In the genomic region with DNA sequence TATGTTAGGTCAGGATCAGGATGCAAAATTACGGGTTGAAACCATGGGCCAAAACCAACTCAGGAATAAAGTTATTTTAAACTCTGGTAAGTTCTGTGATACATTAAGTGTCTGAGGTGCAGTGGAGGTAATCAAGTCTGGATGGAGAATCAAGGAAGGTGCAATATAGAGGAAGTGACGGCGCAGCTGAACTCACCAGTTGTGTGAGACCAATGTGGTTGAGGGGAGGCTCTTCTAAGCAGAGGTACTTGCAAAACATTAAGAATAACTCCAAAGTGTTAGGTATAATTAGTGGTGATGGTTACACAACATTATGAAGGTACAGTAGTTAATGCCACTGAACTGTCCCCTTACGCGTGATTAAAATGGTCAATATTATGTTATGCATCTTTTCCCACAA, we compare ENCODE assay signal across 14 cellular contexts. TPM values are rescaled to one million over a fixed set of nuclear protein-coding genes. Genes with fewer than 3 reads are reported as not detected.
A peak's percentile ranks its signal among the peaks of the same experiment; 100 is the strongest.
DNase-seq lines count a peak whose midpoint lies in the region; ATAC-seq, FAIRE-seq and TF ChIP-seq lines count a peak whose summit lies in the region.
"Had no signal": no experiment of that assay in that cellular context is flagged by ENCODE, and none has a peak within 500 bp of the region (broad histone marks: within the 10 kb centered on the region; RNA-seq: fewer than 3 reads in every experiment).

No MANE protein-coding gene starts in this region.

- peak overlapping the region; percentile 65 for H3K4me3 Mint-ChIP-seq in activated CD8-positive, alpha-beta memory T cell treated with anti-CD3 and anti-CD28 coated beads, Interleukin-2, amount 10 ng/mL, durations not matched to agents 7 days and 5 days
- peak overlapping the region; percentile 80 to 84 for H3K4me3 Mint-ChIP-seq in effector memory CD8-positive, alpha-beta T cell

- BruUV-seq in HepG2 (replicated peaks; lab: Mats Ljungman, UMichigan) = no TSS peak

- peak; percentile 38 for ATAC-seq in activated CD8-positive, alpha-beta memory T cell treated with anti-CD3 and anti-CD28 coated beads, Interleukin-2, amount 10 ng/mL, durations not matched to agents 7 days and 5 days
- ATAC-seq in effector memory CD8-positive, alpha-beta T cell (replicated peaks) = peak; percentile 65
- ATAC-seq in HepG2 = no peak

- TF ChIP-seq RAD21 in HepG2 (CRISPR knock-in tag; IDR thresholded peaks at IDR 0.05) = no peak

- 87 to 90% (median 88%) methylated on average over 5 of the region's 5 CpGs for WGBS in small intestine, 3 donors
- WGBS in HepG2 (ENCODE audit: low lambda C conversion rate) = 82% methylated on average over 5 of the region's 5 CpGs

- DNase-seq in activated CD8-positive, alpha-beta memory T cell treated with anti-CD3 and anti-CD28 coated beads, Interleukin-2, amount 10 ng/mL, durations not matched to agents 7 days and 5 days = peak; percentile 68
- DNase-seq in activated CD8-positive, alpha-beta memory T cell treated with anti-CD3 and anti-CD28 coated beads for 24 hours = no peak
- DNase-seq in NOMO-1 (lab: John Stamatoyannopoulos, UW; ENCODE audit: unreplicated experiment in 2 of 2) (peak; percentile 13 to 68), small intestine (peak; percentile 28), iPS-NIHi11 (ENCODE audit: low spot score) (no peak), HepG2 (ENCODE audit: low spot score) (no peak)
- DNase-seq in effector memory CD8-positive, alpha-beta T cell = peak; percentile 34 to 43 (median 38)
- no peak for DNase-seq in stimulated activated CD4-positive, alpha-beta T cell treated with anti-CD3 and anti-CD28 coated beads, Interleukin-4, amount 100 ng/mL, for 4 hours
- DNase-seq: activated effector memory CD4-positive, alpha-beta T cell treated with anti-CD3 and anti-CD28 coated beads, Interleukin-2, amount 50 U/mL, for 16 hours; NCI-H1436; testis had no signal

- H3K36me3 ChIP-seq in small intestine (ENCODE audit: control insufficient read depth in 2 of 2, insufficient read depth in 2 of 2, low read length in 2 of 2) (no peaks in the 10 kb centered on the region), HepG2 (replicated peaks in 1 of 2; ENCODE audit: control insufficient read depth in 1 of 2, insufficient read depth in 2 of 2, low read length in 2 of 2) (no peaks in the 10 kb centered on the region)
- H3K36me3 ChIP-seq: right lobe of liver had no signal

- H3K9me3 ChIP-seq in small intestine (ENCODE audit: control insufficient read depth, low read depth) = no peaks in the 10 kb centered on the region
- H3K9me3 ChIP-seq in HepG2 (ENCODE audit: low read length) = no peaks in the 10 kb centered on the region
- H3K9me3 ChIP-seq: right lobe of liver, testis had no signal

- TF ChIP-seq CTCF in HepG2 (CRISPR knock-in tag; IDR thresholded peaks at IDR 0.05) = no peak

- intact Hi-C loops in HepG2 (cut with micrococcal nuclease; ENCODE audit: unreplicated experiment) = no loop called here

- CTCF ChIA-PET in activated CD8-positive, alpha-beta memory T cell treated with anti-CD3 and anti-CD28 coated beads, Interleukin-2, amount 10 ng/mL, durations not matched to agents 7 days and 5 days (lab: Charles Lee) = interaction anchor here (1.1 to 10.2 kb wide), 5 partner anchors 10 to 18 kb away, joined by 3 to 93 read pairs (median 4); partner anchors contain the start of gene GAB3
- CTCF ChIA-PET in HepG2 (lab: Yijun Ruan, JAX; ENCODE audit: low intra/inter-chr PET ratio, low total read pairs) = no interaction called here

- no peak for TF ChIP-seq POLR2A in HepG2 (IDR thresholded peaks at IDR 0.05; ENCODE audit: insufficient read depth in 1 of 2, low read depth in 2 of 2, low read length in 2 of 2)

- no peaks in the 10 kb centered on the region for H3K27me3 ChIP-seq in small intestine (ENCODE audit: control insufficient read depth in 2 of 2, insufficient read depth in 2 of 2, low read length in 2 of 2)
- H3K27me3 ChIP-seq in HepG2 (ENCODE audit: control insufficient read depth in 1 of 2, insufficient read depth in 2 of 2, low read length in 2 of 2) = no peaks in the 10 kb centered on the region; a peak in 1 of 5 replicates
- H3K27me3 ChIP-seq: right lobe of liver, testis had no signal

- no peaks in the 10 kb centered on the region for H3K79me2 ChIP-seq in HepG2 (ENCODE audit: insufficient read depth, low read length)

- peaks cover 37% of the 10 kb centered on the region for H3K36me3 Mint-ChIP-seq in activated CD8-positive, alpha-beta memory T cell treated with anti-CD3 and anti-CD28 coated beads, Interleukin-2, amount 10 ng/mL, durations not matched to agents 7 days and 5 days
- peaks cover 16% of the 10 kb centered on the region for H3K36me3 Mint-ChIP-seq in effector memory CD8-positive, alpha-beta T cell (ENCODE audit: insufficient read depth)

- no peaks in the 10 kb centered on the region for H3K9me3 Mint-ChIP-seq in activated CD8-positive, alpha-beta memory T cell treated with anti-CD3 and anti-CD28 coated beads, Interleukin-2, amount 10 ng/mL, durations not matched to agents 7 days and 5 days (ENCODE audit: low read depth)
- no peaks in the 10 kb centered on the region for H3K9me3 Mint-ChIP-seq in effector memory CD8-positive, alpha-beta T cell

- in situ Hi-C loops in HepG2 (cut with HindIII; ENCODE audit: extremely low pct_ligation_motif_present, low pct_unique_long_range_greater_than_20kb) = no loop called here

- no peak overlapping the region for H3K4me2 ChIP-seq in HepG2 (ENCODE audit: low read depth, low read length)

- no peak overlapping the region for H3K9ac ChIP-seq in HepG2 (ENCODE audit: insufficient read depth, low read depth, low read length)
- H3K9ac ChIP-seq: GM23248 had no signal

- POLR2A ChIA-PET in HepG2 (lab: Yijun Ruan, JAX) = no interaction called here

- H3K4me1 Mint-ChIP-seq in activated CD8-positive, alpha-beta memory T cell treated with anti-CD3 and anti-CD28 coated beads, Interleukin-2, amount 10 ng/mL, durations not matched to agents 7 days and 5 days = peaks cover 98% of the 10 kb centered on the region
- peaks cover 71 to 76% of the 10 kb centered on the region in 2 donors for H3K4me1 Mint-ChIP-seq in effector memory CD8-positive, alpha-beta T cell (ENCODE audit: low read depth in 2 of 2)

- H4K20me1 ChIP-seq in HepG2 (ENCODE audit: insufficient read depth, low read length) = no peaks in the 10 kb centered on the region

- no peaks in the 10 kb centered on the region for H3K27me3 Mint-ChIP-seq in activated CD8-positive, alpha-beta memory T cell treated with anti-CD3 and anti-CD28 coated beads, Interleukin-2, amount 10 ng/mL, durations not matched to agents 7 days and 5 days
- H3K27me3 Mint-ChIP-seq in effector memory CD8-positive, alpha-beta T cell = no peaks in the 10 kb centered on the region

- H2AFZ ChIP-seq in HepG2 (ENCODE audit: low read length) = no peak overlapping the region
- H2AFZ ChIP-seq: GM23248 had no signal

- H3K27ac Mint-ChIP-seq in activated CD8-positive, alpha-beta memory T cell treated with anti-CD3 and anti-CD28 coated beads, Interleukin-2, amount 10 ng/mL, durations not matched to agents 7 days and 5 days = peak overlapping the region; percentile 99
- H3K27ac Mint-ChIP-seq in effector memory CD8-positive, alpha-beta T cell = peak overlapping the region; percentile 96

- H3K27ac ChIP-seq in small intestine (ENCODE audit: low read depth in 1 of 2, low read length in 1 of 2) (peak overlapping the region; percentile 56 to 82), HepG2 (ENCODE audit: extremely low read length, insufficient read depth, low read length) (no peak overlapping the region)
- H3K27ac ChIP-seq: GM23248, testis had no signal

- TF ChIP-seq EP300 in HepG2 (IDR thresholded peaks at IDR 0.05; ENCODE audit: low read depth in 2 of 2, low read length in 2 of 2) (no peak), HepG2 (CRISPR knock-in tag; IDR thresholded peaks at IDR 0.05; ENCODE audit: borderline replicate concordance) (no peak)

- H3K4me1 ChIP-seq in small intestine (ENCODE audit: control insufficient read depth in 2 of 2, insufficient read depth in 1 of 2, low read depth in 1 of 2, low read length in 1 of 2) (peaks cover 0 to 3% of the 10 kb centered on the region in 2 donors), HepG2 (ENCODE audit: insufficient read depth, low read length) (0 out of 2 replicates have a peak, but pooled peaks cover 6% of the 10 kb centered on the region)

- H3K4me3 ChIP-seq in small intestine (ENCODE audit: low read depth in 1 of 2, low read length in 2 of 2) (no peak overlapping the region), HepG2 (replicated peaks in 1 of 3; ENCODE audit: insufficient read depth in 1 of 3, low read depth in 2 of 3, low read length in 3 of 3) (no peak overlapping the region)
- H3K4me3 ChIP-seq: GM23248, right lobe of liver, testis had no signal

- FAIRE-seq in small intestine (lab: Jason Lieb, UNC) = no peak
- no peak for FAIRE-seq in HepG2 (lab: Jason Lieb, UNC)

RNA-seq across cellular contexts. Expression of gene GAB3, which starts 19.7 kb away (rescaled TPM):
- 10 to 100 TPM; 20.0 to 26.6 TPM for total RNA-seq in activated CD8-positive, alpha-beta memory T cell treated with anti-CD3 and anti-CD28 coated beads, Interleukin-2, amount 10 ng/mL, durations not matched to agents 7 days and 5 days
- polyA plus RNA-seq in small intestine (1 to 10 TPM; 1.1 to 1.6 (median 1.1) TPM), HepG2 (2011; rRNA removed) (0.01 TPM in 1 of 2 replicates, not detected in the other)
- not detected in 2 replicates for total RNA-seq in HepG2 (2016; rRNA removed; fragmentation: Illumina TruSeq; extraction: Trizol)
- total RNA-seq in HepG2 (2016; cell fraction: cytosol; rRNA removed; fragmentation: Illumina TruSeq; extraction: Trizol; ENCODE audit: low read depth) = not detected in 2 replicates
- total RNA-seq in HepG2 (2016; cell fraction: insoluble cytoplasmic fraction; rRNA removed; fragmentation: Illumina TruSeq; extraction: Trizol) = not detected in 2 replicates
- total RNA-seq in HepG2 (2016; cell fraction: membrane; rRNA removed; fragmentation: Illumina TruSeq; extraction: Trizol) = not detected in 2 replicates
- not detected in 2 replicates for total RNA-seq in HepG2 (2016; cell fraction: nucleus; rRNA removed; fragmentation: Illumina TruSeq; extraction: Trizol)
- polyA plus RNA-seq in HepG2 (2011; cell fraction: cytosol; rRNA removed) = not detected in 2 replicates
- not detected in 2 replicates for polyA plus RNA-seq in HepG2 (2011; cell fraction: nucleus; rRNA removed)
- polyA plus RNA-seq in HepG2 (2012) = not detected in 2 replicates
- polyA plus RNA-seq in HepG2 (2016; cell fraction: cytosol; fragmentation: Illumina TruSeq; extraction: Trizol; ENCODE audit: low read depth) = not detected in 2 replicates
- not detected in 2 replicates for polyA plus RNA-seq in HepG2 (2016; cell fraction: insoluble cytoplasmic fraction; fragmentation: Illumina TruSeq; extraction: Trizol; ENCODE audit: low read depth)
- polyA plus RNA-seq in HepG2 (2016; cell fraction: membrane; fragmentation: Illumina TruSeq; extraction: Trizol; ENCODE audit: low read depth) = not detected in 2 replicates
- polyA plus RNA-seq in HepG2 (2016; cell fraction: nucleus; fragmentation: Illumina TruSeq; extraction: Trizol; ENCODE audit: insufficient read depth, low read depth) = not detected in 2 replicates
- 0.21 TPM in 1 of 2 replicates, not detected in the other for polyA minus RNA-seq in HepG2 (2011; rRNA and poly(A)+ RNA removed; ENCODE audit: low replicate concordance)
- not detected in 2 replicates for polyA minus RNA-seq in HepG2 (2011; cell fraction: cytosol; rRNA and poly(A)+ RNA removed)
- not detected in 2 replicates for polyA minus RNA-seq in HepG2 (2011; cell fraction: nucleus; rRNA and poly(A)+ RNA removed)
- polyA plus RNA-seq: neural cell had no signal

RNA-seq across cellular contexts. Expression of gene DKC1, which starts 31.5 kb away (rescaled TPM):
- 100 to 1,000 TPM in 1 of 2 experiments, 10 to 100 TPM in 1; 81.0 to 116 TPM for total RNA-seq in activated CD8-positive, alpha-beta memory T cell treated with anti-CD3 and anti-CD28 coated beads, Interleukin-2, amount 10 ng/mL, durations not matched to agents 7 days and 5 days
- polyA plus RNA-seq in small intestine (10 to 100 TPM; 12.5 to 56.0 (median 19.7) TPM), HepG2 (2011; rRNA removed) (45.4 and 61.6 TPM in 2 replicates)
- 102 and 150 TPM in 2 replicates for total RNA-seq in HepG2 (2016; rRNA removed; fragmentation: Illumina TruSeq; extraction: Trizol)
- total RNA-seq in HepG2 (2016; cell fraction: cytosol; rRNA removed; fragmentation: Illumina TruSeq; extraction: Trizol; ENCODE audit: low read depth) = 22.8 and 23.0 TPM in 2 replicates
- 102 and 151 TPM in 2 replicates for total RNA-seq in HepG2 (2016; cell fraction: insoluble cytoplasmic fraction; rRNA removed; fragmentation: Illumina TruSeq; extraction: Trizol)
- total RNA-seq in HepG2 (2016; cell fraction: membrane; rRNA removed; fragmentation: Illumina TruSeq; extraction: Trizol) = 30.2 and 37.3 TPM in 2 replicates
- 62.0 and 64.5 TPM in 2 replicates for total RNA-seq in HepG2 (2016; cell fraction: nucleus; rRNA removed; fragmentation: Illumina TruSeq; extraction: Trizol)
- 42.0 and 60.1 TPM in 2 replicates for polyA plus RNA-seq in HepG2 (2011; cell fraction: cytosol; rRNA removed)
- 42.2 and 51.5 TPM in 2 replicates for polyA plus RNA-seq in HepG2 (2011; cell fraction: nucleus; rRNA removed)
- 78.2 and 80.7 TPM in 2 replicates for polyA plus RNA-seq in HepG2 (2012)
- 10.7 and 11.1 TPM in 2 replicates for polyA plus RNA-seq in HepG2 (2016; cell fraction: cytosol; fragmentation: Illumina TruSeq; extraction: Trizol; ENCODE audit: low read depth)
- 172 and 182 TPM in 2 replicates for polyA plus RNA-seq in HepG2 (2016; cell fraction: insoluble cytoplasmic fraction; fragmentation: Illumina TruSeq; extraction: Trizol; ENCODE audit: low read depth)
- polyA plus RNA-seq in HepG2 (2016; cell fraction: membrane; fragmentation: Illumina TruSeq; extraction: Trizol; ENCODE audit: low read depth) = 20.1 and 22.3 TPM in 2 replicates
- polyA plus RNA-seq in HepG2 (2016; cell fraction: nucleus; fragmentation: Illumina TruSeq; extraction: Trizol; ENCODE audit: insufficient read depth, low read depth) = 93.0 and 104 TPM in 2 replicates
- polyA minus RNA-seq in HepG2 (2011; rRNA and poly(A)+ RNA removed; ENCODE audit: low replicate concordance) = 31.1 and 142 TPM in 2 replicates
- 26.4 and 28.8 TPM in 2 replicates for polyA minus RNA-seq in HepG2 (2011; cell fraction: cytosol; rRNA and poly(A)+ RNA removed)
- polyA minus RNA-seq in HepG2 (2011; cell fraction: nucleus; rRNA and poly(A)+ RNA removed) = 83.4 and 85.1 TPM in 2 replicates

Comparison
In these comparisons a context has a peak if more than half of its experiments do, and no peak if none do; other contexts are left out.
1. DNase-seq: peak in activated CD8-positive, alpha-beta memory T cell treated with anti-CD3 and anti-CD28 coated beads, Interleukin-2, amount 10 ng/mL, durations not matched to agents 7 days and 5 days (single experiment), NOMO-1 (2 of 2), effector memory CD8-positive, alpha-beta T cell (3 of 3) and small intestine (single experiment); none in activated CD8-positive, alpha-beta memory T cell treated with anti-CD3 and anti-CD28 coated beads for 24 hours (single experiment), iPS-NIHi11 (single experiment), HepG2 (single experiment) and stimulated activated CD4-positive, alpha-beta T cell treated with anti-CD3 and anti-CD28 coated beads, Interleukin-4, amount 100 ng/mL, for 4 hours (0 of 2).
2. RNA of gene GAB3, which starts 19.7 kb away (total RNA-seq): 20.0 to 26.6 TPM in activated CD8-positive, alpha-beta memory T cell treated with anti-CD3 and anti-CD28 coated beads, Interleukin-2, amount 10 ng/mL, durations not matched to agents 7 days and 5 days; not detected in HepG2; every median in the first group is over 10 times any median in the second.